In genomic region chr2:222731183-222731582, GRCh38 we compare ENCODE assay signal across 17 cellular contexts. TPM values are rescaled to one million over a fixed set of nuclear protein-coding genes. Genes with fewer than 3 reads are reported as not detected.
DNase-seq lines count a peak whose midpoint lies in the region; ATAC-seq and TF ChIP-seq lines count a peak whose summit lies in the region.
"Had no signal": no experiment of that assay in that cellular context is flagged by ENCODE, and none has a peak within 500 bp of the region (broad histone marks: within the 10 kb centered on the region; RNA-seq: fewer than 3 reads in every experiment).

No MANE protein-coding gene starts in this region.

- H3K27ac ChIP-seq in HEK293 (ENCODE audit: extremely low read depth, low read depth, low read length) = no peak overlapping the region
- no peak overlapping the region for H3K27ac ChIP-seq in foreskin keratinocyte
- H3K27ac ChIP-seq in gastrocnemius medialis = peak overlapping the region in 1 of 4 donors; percentile 21
- H3K27ac ChIP-seq: Peyer's patch, uterus had no signal

- CTCF ChIA-PET in HEK293 (lab: Yijun Ruan, JAX) = no interaction called here

- H3K36me3 ChIP-seq in HEK293 (ENCODE audit: control insufficient read depth in 2 of 2, insufficient read depth in 1 of 2, low read length in 2 of 2) = no peaks in the 10 kb centered on the region
- H3K36me3 ChIP-seq in gastrocnemius medialis = no peaks in the 10 kb centered on the region
- H3K36me3 ChIP-seq: Peyer's patch, uterus had no signal

- DNase-seq in foreskin keratinocyte (no peak), gastrocnemius medialis (no peak), EL (no peak), activated T-cell treated with anti-CD3 and anti-CD28 coated beads for 4 hours (no peak), islet precursor cell (no peak)
- DNase-seq: activated CD4-positive, alpha-beta T cell treated with anti-CD3 and anti-CD28 coated beads for 36 hours; activated CD8-positive, alpha-beta memory T cell treated with anti-CD3 and anti-CD28 coated beads, Interleukin-2, amount 50 U/mL, for 48 hours; activated gamma-delta T cell treated with Interleukin-2 at 50 U/mL for 16 hours; AML-193; HFFc6; Karpas-422; NCI-H748 treated with DMSO at 0.1 percent for 48 hours; Peyer's patch; uterus had no signal

- H3K27me3 ChIP-seq in foreskin keratinocyte = no peaks in the 10 kb centered on the region
- H3K27me3 ChIP-seq in gastrocnemius medialis = no peaks in the 10 kb centered on the region
- H3K27me3 ChIP-seq: Peyer's patch, uterus had no signal

- H3K4me1 ChIP-seq in HEK293 (ENCODE audit: control insufficient read depth, insufficient read depth, low read length) = no peaks in the 10 kb centered on the region
- H3K4me1 ChIP-seq in foreskin keratinocyte = no peaks in the 10 kb centered on the region
- H3K4me1 ChIP-seq in gastrocnemius medialis = peaks cover 22 to 28% of the 10 kb centered on the region in 2 donors
- H3K4me1 ChIP-seq: Peyer's patch, uterus had no signal

- intact Hi-C loops in gastrocnemius medialis (cut with DNase I; ENCODE audit: low total_unique reads) = no loop called here

- no peak for TF ChIP-seq CTCF in HEK293 (tag by site-specific recombination; IDR thresholded peaks at IDR 0.05)
- TF ChIP-seq CTCF in foreskin keratinocyte (conservative IDR thresholded peaks at IDR 0.05) = no peak
- TF ChIP-seq CTCF in gastrocnemius medialis (IDR thresholded peaks at IDR 0.05 in 4 of 5, conservative IDR thresholded peaks at IDR 0.05 in 1 of 5) = no peak

- in situ Hi-C loops in gastrocnemius medialis (cut with MboI; ENCODE audit: low sequenced_read_pairs in 4 of 4) = no loop called here

- TF ChIP-seq POLR2A in gastrocnemius medialis (IDR thresholded peaks at IDR 0.05) = no peak

- POLR2A ChIA-PET in HEK293 (lab: Yijun Ruan, JAX) = no interaction called here

- H3K9me3 ChIP-seq in HEK293 (ENCODE audit: control insufficient read depth, insufficient read depth, low read depth, low read length) = no peaks in the 10 kb centered on the region
- H3K9me3 ChIP-seq in gastrocnemius medialis = no peaks in the 10 kb centered on the region
- H3K9me3 ChIP-seq: Peyer's patch, uterus had no signal

- H3K4me3 ChIP-seq in HEK293 (ENCODE audit: low read depth, low read length) (no peak overlapping the region), gastrocnemius medialis (no peak overlapping the region)
- H3K4me3 ChIP-seq: Peyer's patch, uterus had no signal

- ATAC-seq in SK-N-SH treated with all-trans-retinoic acid at 6 μM for 48 hours (peak; percentile 78), foreskin keratinocyte (peak; percentile 41), gastrocnemius medialis (peak; percentile 40 to 56)
- ATAC-seq: activated CD4-positive, alpha-beta T cell treated with anti-CD3 and anti-CD28 coated beads for 36 hours had no signal

TF ChIP-seq in HEK293, 187 proteins besides CTCF, POLR2A, EP300 and RAD21 (continues in another document):
- TF ChIP-seq ZNF518A (tag by site-specific recombination; conservative IDR thresholded peaks at IDR 0.05; ENCODE audit: low read depth) (no peak), ZNF157 (tag by site-specific recombination; IDR thresholded peaks at IDR 0.05) (no peak), HOXA7 (CRISPR knock-in tag; IDR thresholded peaks at IDR 0.05; ENCODE audit: borderline replicate concordance) (no peak)
- TF ChIP-seq, protein P1, sequence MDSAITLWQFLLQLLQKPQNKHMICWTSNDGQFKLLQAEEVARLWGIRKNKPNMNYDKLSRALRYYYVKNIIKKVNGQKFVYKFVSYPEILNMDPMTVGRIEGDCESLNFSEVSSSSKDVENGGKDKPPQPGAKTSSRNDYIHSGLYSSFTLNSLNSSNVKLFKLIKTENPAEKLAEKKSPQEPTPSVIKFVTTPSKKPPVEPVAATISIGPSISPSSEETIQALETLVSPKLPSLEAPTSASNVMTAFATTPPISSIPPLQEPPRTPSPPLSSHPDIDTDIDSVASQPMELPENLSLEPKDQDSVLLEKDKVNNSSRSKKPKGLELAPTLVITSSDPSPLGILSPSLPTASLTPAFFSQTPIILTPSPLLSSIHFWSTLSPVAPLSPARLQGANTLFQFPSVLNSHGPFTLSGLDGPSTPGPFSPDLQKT (IDR thresholded peaks at IDR 0.05; ENCODE audit: borderline replicate concordance, low read depth, low read length) = no peak

TF ChIP-seq in SK-N-SH treated with all-trans-retinoic acid at 6 μM for 48 hours, 23 proteins besides CTCF, POLR2A, EP300 and RAD21:
- 0 out of 2 replicates have a peak, but pooled peaks have one; percentile 35 for TF ChIP-seq TOX (CRISPR knock-in tag; IDR thresholded peaks at IDR 0.05; ENCODE audit: borderline replicate concordance)
- no peak for TF ChIP-seq GLIS3 (CRISPR knock-in tag; IDR thresholded peaks at IDR 0.05)

RNA-seq across cellular contexts. Expression of gene MOGAT1, which starts 59.7 kb away (rescaled TPM):
- total RNA-seq in foreskin keratinocyte (not detected in 2 replicates), gastrocnemius medialis (not detected)
- not detected in 2 replicates for polyA plus RNA-seq in foreskin keratinocyte
- total RNA-seq: activated CD4-positive, alpha-beta T cell treated with anti-CD3 and anti-CD28 coated beads for 36 hours; cerebellum; HFFc6; Peyer's patch; uterus had no signal
